8 cellular contexts compared by ENCODE assay signal in genomic region chr7:106006906-106007305, GRCh38.
"Had no signal": no experiment of that assay in that cellular context is flagged by ENCODE, and none has a peak within 500 bp of the region (broad histone marks: within the 10 kb centered on the region; RNA-seq: fewer than 3 reads in every experiment).

No MANE protein-coding gene starts in this region.

- ATAC-seq: GM12878 had no signal

- H3K4me3 ChIP-seq: GM12878 had no signal

- FAIRE-seq: G401.6, GM12878, GM12891, GM12892, GM18507, GM19239 had no signal

- DNase-seq: GDM1, GF-D8 had no signal
